Comparison of ENCODE assay signal across 20 cellular contexts in genomic region chr2:159297042-159297707, GRCh38.
"Had no signal": no experiment of that assay in that cellular context is flagged by ENCODE, and none has a peak within 500 bp of the region (broad histone marks: within the 10 kb centered on the region; RNA-seq: fewer than 3 reads in every experiment).

No MANE protein-coding gene starts in this region.

- H3K27ac Mint-ChIP-seq: activated naive CD4-positive, alpha-beta T cell treated with anti-CD3 and anti-CD28 coated beads, Interleukin-2, amount 50 U/mL, for 72 hours; activated T-cell treated with anti-CD3 and anti-CD28 coated beads, Interleukin-2, amount 50 U/mL, for 24 hours; memory B cell; natural killer cell; stimulated activated naive B cell treated with anti-CD40 and anti-IgM and Interleukin-4, amounts not matched to agents 10 μg/mL and 1 μg/mL and 100 μg/mL, for 72 hours had no signal

- H3K4me3 Mint-ChIP-seq: activated T-cell treated with anti-CD3 and anti-CD28 coated beads, Interleukin-2, amount 50 U/mL, for 24 hours; memory B cell; natural killer cell; stimulated activated naive B cell treated with anti-CD40 and anti-IgM and Interleukin-4, amounts not matched to agents 10 μg/mL and 1 μg/mL and 100 μg/mL, for 72 hours had no signal

- H3K9me3 ChIP-seq: colonic mucosa, thyroid gland had no signal

- H3K36me3 Mint-ChIP-seq: activated naive CD4-positive, alpha-beta T cell treated with anti-CD3 and anti-CD28 coated beads, Interleukin-2, amount 50 U/mL, for 72 hours; memory B cell; natural killer cell; stimulated activated naive B cell treated with anti-CD40 and anti-IgM and Interleukin-4, amounts not matched to agents 10 μg/mL and 1 μg/mL and 100 μg/mL, for 72 hours had no signal

- FAIRE-seq: kidney, urothelium cell line had no signal

- H3K4me1 Mint-ChIP-seq: memory B cell; natural killer cell; stimulated activated naive B cell treated with anti-CD40 and anti-IgM and Interleukin-4, amounts not matched to agents 10 μg/mL and 1 μg/mL and 100 μg/mL, for 72 hours had no signal

- H3K27ac ChIP-seq: colonic mucosa, foreskin keratinocyte, thyroid gland had no signal

- H3K4me1 ChIP-seq: colonic mucosa, foreskin keratinocyte, thyroid gland had no signal

- H3K27me3 ChIP-seq: colonic mucosa, foreskin keratinocyte, thyroid gland had no signal

- ATAC-seq: activated naive CD4-positive, alpha-beta T cell treated with anti-CD3 and anti-CD28 coated beads, Interleukin-2, amount 50 U/mL, for 72 hours; foreskin keratinocyte; left ventricle myocardium superior; natural killer cell; stimulated activated naive B cell treated with anti-CD40 and anti-IgM and Interleukin-4, amounts not matched to agents 10 μg/mL and 1 μg/mL and 100 μg/mL, for 72 hours had no signal

- H3K9me3 Mint-ChIP-seq: activated naive CD4-positive, alpha-beta T cell treated with anti-CD3 and anti-CD28 coated beads, Interleukin-2, amount 50 U/mL, for 72 hours; activated T-cell treated with anti-CD3 and anti-CD28 coated beads, Interleukin-2, amount 50 U/mL, for 24 hours; memory B cell; natural killer cell had no signal

- H3K36me3 ChIP-seq: colonic mucosa, thyroid gland had no signal

- H3K4me3 ChIP-seq: colonic mucosa, thyroid gland had no signal

- DNase-seq: activated CD4-positive, alpha-beta T cell treated with anti-CD3 and anti-CD28 coated beads for 1 hour; activated CD4-positive, alpha-beta T cell treated with anti-CD3 and anti-CD28 coated beads, Interleukin-2, amount 50 U/mL, for 48 hours; activated T-cell treated with anti-CD3 and anti-CD28 coated beads, Interleukin-2, amount 50 U/mL, for 24 hours; amniotic stem cell; central memory CD4-positive, alpha-beta T cell; colonic mucosa; foreskin keratinocyte; glutamatergic neuron; hypothalamus; kidney; left ventricle myocardium superior; natural killer cell; posterior cingulate gyrus; stimulated activated CD4-positive, alpha-beta T cell treated with anti-CD3 and anti-CD28 coated beads, Interleukin-2, amount 100 ng/mL, for 48 hours; stimulated activated naive B cell treated with anti-CD40 and anti-IgM and Interleukin-4, amounts not matched to agents 10 μg/mL and 1 μg/mL and 100 μg/mL, for 72 hours; T1000; thyroid gland had no signal
